10 cellular contexts compared by ENCODE assay signal in genomic region chr7:102991540-102992214, GRCh38.
DNase-seq lines count a peak whose midpoint lies in the region; ATAC-seq and TF ChIP-seq lines count a peak whose summit lies in the region.
"Had no signal": no experiment of that assay in that cellular context is flagged by ENCODE, and none has a peak within 500 bp of the region (broad histone marks: within the 10 kb centered on the region; RNA-seq: fewer than 3 reads in every experiment).

No MANE protein-coding gene starts in this region.

- H3K9me3 Mint-ChIP-seq in endothelial cell (ENCODE audit: unreplicated experiment) (no peaks in the 10 kb centered on the region), natural killer cell (no peaks in the 10 kb centered on the region)
- H3K9me3 Mint-ChIP-seq: neural crest cell had no signal

- no peaks in the 10 kb centered on the region for H3K27me3 ChIP-seq in heart left ventricle
- no peaks in the 10 kb centered on the region for H3K27me3 ChIP-seq in upper lobe of right lung

- H3K4me1 Mint-ChIP-seq in endothelial cell (ENCODE audit: unreplicated experiment) = peaks cover 3% of the 10 kb centered on the region
- no peaks in the 10 kb centered on the region for H3K4me1 Mint-ChIP-seq in natural killer cell
- H3K4me1 Mint-ChIP-seq: neural crest cell had no signal

- no peaks in the 10 kb centered on the region for H3K36me3 Mint-ChIP-seq in endothelial cell (ENCODE audit: low read depth, unreplicated experiment)
- no peaks in the 10 kb centered on the region for H3K36me3 Mint-ChIP-seq in natural killer cell

- WGBS in heart left ventricle, 4 donors = 81 to 90% (median 86%) methylated on average over 2 of the region's 2 CpGs

- intact Hi-C loops in heart left ventricle (cut with DNase I) = loop anchor here in 2 of 10 donors (10.0 kb wide), 2 partner anchors 77 to 97 kb away; partner anchors contain the start of gene LRRC17 (in 1 of the 2)
- intact Hi-C loops in left ventricle myocardium superior (cut with micrococcal nuclease) = no loop called here
- intact Hi-C loops in upper lobe of right lung (cut with DNase I) = no loop called here
- intact Hi-C loops in natural killer cell (cut with micrococcal nuclease) = no loop called here

- no peak for DNase-seq in heart left ventricle
- DNase-seq in left ventricle myocardium superior = no peak
- peak; percentile 88 for DNase-seq in fibroblast of the conjunctiva (ENCODE audit: low read depth)
- no peak for DNase-seq in upper lobe of right lung
- no peak for DNase-seq in endothelial cell (ENCODE audit: low spot score)
- DNase-seq in NCI-H526 (lab: John Stamatoyannopoulos, UW) = no peak
- no peak for DNase-seq in natural killer cell

- TF ChIP-seq CTCF in heart left ventricle (IDR thresholded peaks at IDR 0.05) (no peak), upper lobe of right lung (IDR thresholded peaks at IDR 0.05) (no peak), endothelial cell (IDR thresholded peaks at IDR 0.05; ENCODE audit: unreplicated experiment) (no peak), natural killer cell (IDR thresholded peaks at IDR 0.05) (no peak)

- peak overlapping the region in 7 of 12 donors; percentile 44 to 77 (median 55) for H3K27ac ChIP-seq in heart left ventricle
- no peak overlapping the region for H3K27ac ChIP-seq in upper lobe of right lung

- TF ChIP-seq POLR2A in heart left ventricle (IDR thresholded peaks at IDR 0.05) = no peak

- H3K9me3 ChIP-seq in heart left ventricle (no peaks in the 10 kb centered on the region), upper lobe of right lung (no peaks in the 10 kb centered on the region)

- no peak overlapping the region for H3K4me3 ChIP-seq in heart left ventricle
- H3K4me3 ChIP-seq in upper lobe of right lung = no peak overlapping the region
- H3K4me3 ChIP-seq: GM12878 had no signal

- ATAC-seq in heart left ventricle (peak in 2 of 4 donors; percentile 44 to 48), left ventricle myocardium superior (no peak), upper lobe of right lung (peak; percentile 62), natural killer cell (no peak)
- ATAC-seq: GM12878 had no signal

- peaks cover 0 to 49% (median 2%) of the 10 kb centered on the region in 12 donors for H3K4me1 ChIP-seq in heart left ventricle
- peaks cover 4% of the 10 kb centered on the region for H3K4me1 ChIP-seq in upper lobe of right lung

- H3K4me3 Mint-ChIP-seq in endothelial cell (ENCODE audit: unreplicated experiment) (no peak overlapping the region), natural killer cell (no peak overlapping the region)
- H3K4me3 Mint-ChIP-seq: neural crest cell had no signal

- H3K36me3 ChIP-seq in heart left ventricle (no peaks in the 10 kb centered on the region), upper lobe of right lung (no peaks in the 10 kb centered on the region)

- no peaks in the 10 kb centered on the region for H3K27me3 Mint-ChIP-seq in endothelial cell (ENCODE audit: unreplicated experiment)
- peaks cover 0 to 5% of the 10 kb centered on the region in 2 donors for H3K27me3 Mint-ChIP-seq in natural killer cell (ENCODE audit: low read depth in 2 of 2)

- no peak overlapping the region for H3K27ac Mint-ChIP-seq in endothelial cell (ENCODE audit: unreplicated experiment)
- no peak overlapping the region for H3K27ac Mint-ChIP-seq in natural killer cell

TF ChIP-seq in PFSK-1, 5 proteins besides CTCF, POLR2A, EP300 and RAD21:
- no peak; the same call in 1 of the 2 replicates for TF ChIP-seq SIN3A (IDR thresholded peaks at IDR 0.05; ENCODE audit: borderline replicate concordance, insufficient read depth, low read length)
- TF ChIP-seq TAF1 (IDR thresholded peaks at IDR 0.05; ENCODE audit: borderline replicate concordance, insufficient read depth, low read length) = peak; percentile 49; the same call in 1 of the 2 replicates
- TF ChIP-seq, protein P1, sequence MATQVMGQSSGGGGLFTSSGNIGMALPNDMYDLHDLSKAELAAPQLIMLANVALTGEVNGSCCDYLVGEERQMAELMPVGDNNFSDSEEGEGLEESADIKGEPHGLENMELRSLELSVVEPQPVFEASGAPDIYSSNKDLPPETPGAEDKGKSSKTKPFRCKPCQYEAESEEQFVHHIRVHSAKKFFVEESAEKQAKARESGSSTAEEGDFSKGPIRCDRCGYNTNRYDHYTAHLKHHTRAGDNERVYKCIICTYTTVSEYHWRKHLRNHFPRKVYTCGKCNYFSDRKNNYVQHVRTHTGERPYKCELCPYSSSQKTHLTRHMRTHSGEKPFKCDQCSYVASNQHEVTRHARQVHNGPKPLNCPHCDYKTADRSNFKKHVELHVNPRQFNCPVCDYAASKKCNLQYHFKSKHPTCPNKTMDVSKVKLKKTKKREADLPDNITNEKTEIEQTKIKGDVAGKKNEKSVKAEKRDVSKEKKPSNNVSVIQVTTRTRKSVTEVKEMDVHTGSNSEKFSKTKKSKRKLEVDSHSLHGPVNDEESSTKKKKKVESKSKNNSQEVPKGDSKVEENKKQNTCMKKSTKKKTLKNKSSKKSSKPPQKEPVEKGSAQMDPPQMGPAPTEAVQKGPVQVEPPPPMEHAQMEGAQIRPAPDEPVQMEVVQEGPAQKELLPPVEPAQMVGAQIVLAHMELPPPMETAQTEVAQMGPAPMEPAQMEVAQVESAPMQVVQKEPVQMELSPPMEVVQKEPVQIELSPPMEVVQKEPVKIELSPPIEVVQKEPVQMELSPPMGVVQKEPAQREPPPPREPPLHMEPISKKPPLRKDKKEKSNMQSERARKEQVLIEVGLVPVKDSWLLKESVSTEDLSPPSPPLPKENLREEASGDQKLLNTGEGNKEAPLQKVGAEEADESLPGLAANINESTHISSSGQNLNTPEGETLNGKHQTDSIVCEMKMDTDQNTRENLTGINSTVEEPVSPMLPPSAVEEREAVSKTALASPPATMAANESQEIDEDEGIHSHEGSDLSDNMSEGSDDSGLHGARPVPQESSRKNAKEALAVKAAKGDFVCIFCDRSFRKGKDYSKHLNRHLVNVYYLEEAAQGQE (IDR thresholded peaks at IDR 0.05; ENCODE audit: insufficient read depth in 1 of 2, low read depth in 2 of 2, low read length in 2 of 2) = 0 out of 4 replicates have a peak, but pooled peaks of 1 of the 2 experiments have one; percentile 39
- 0 out of 2 replicates have a peak, but pooled peaks have one; percentile 23 for TF ChIP-seq POLR2AphosphoS5 (IDR thresholded peaks at IDR 0.05; ENCODE audit: low read depth, low read length)
- TF ChIP-seq FOXP2 (optimal IDR thresholded peaks at IDR 0.05; ENCODE audit: borderline replicate concordance, extremely low read depth, extremely low read length, insufficient read depth) = no peak
